In genomic region chr16:20774703-20775362, GRCh38 we compare ENCODE assay signal across 8 cellular contexts. TPM values are rescaled to one million over a fixed set of nuclear protein-coding genes. Genes with fewer than 3 reads are reported as not detected.
DNase-seq lines count a peak whose midpoint lies in the region; ATAC-seq, FAIRE-seq and TF ChIP-seq lines count a peak whose summit lies in the region.

No MANE protein-coding gene starts in this region.

- FAIRE-seq in endothelial cell of umbilical vein (lab: Jason Lieb, UNC) = peak; percentile 85

- ATAC-seq in natural killer cell = peak; percentile 44 to 65 (median 58)

- H3K4me3 ChIP-seq in GM23248 (no peak overlapping the region), endothelial cell of umbilical vein (replicated peaks in 1 of 3; ENCODE audit: insufficient read depth in 1 of 3, low read depth in 1 of 3, low read length in 3 of 3) (no peak overlapping the region), transverse colon (no peak overlapping the region)

- H3K4me3 Mint-ChIP-seq in natural killer cell = no peak overlapping the region

- no peak overlapping the region for H3K27ac ChIP-seq in GM23248
- no peak overlapping the region for H3K27ac ChIP-seq in endothelial cell of umbilical vein (ENCODE audit: insufficient read depth, low read depth, low read length)
- H3K27ac ChIP-seq in transverse colon = no peak overlapping the region

- TF ChIP-seq CTCF in endothelial cell of umbilical vein (IDR thresholded peaks at IDR 0.05; ENCODE audit: extremely low read depth in 1 of 2, insufficient read depth in 1 of 2, low read depth in 1 of 2, low read length in 2 of 2) (peak; percentile 85 to 94), natural killer cell (IDR thresholded peaks at IDR 0.05) (peak; percentile 42), transverse colon (IDR thresholded peaks at IDR 0.05) (peak; percentile 36 to 56 (median 41))

- H3K79me2 ChIP-seq in GM23248 (ENCODE audit: insufficient read depth) (no peaks in the 10 kb centered on the region), endothelial cell of umbilical vein (ENCODE audit: control insufficient read depth, insufficient read depth, low read length) (no peaks in the 10 kb centered on the region)

- no peak overlapping the region for H3K4me2 ChIP-seq in GM23248 (ENCODE audit: unreplicated experiment)
- no peak overlapping the region for H3K4me2 ChIP-seq in endothelial cell of umbilical vein (ENCODE audit: insufficient read depth, low read length)

- CTCF ChIA-PET in endothelial cell of umbilical vein (lab: Charles Lee) = interaction anchor here (0.6 to 2.9 kb wide), 25 partner anchors 8 to 526 kb away, joined by 3 to 26 read pairs (median 4); partner anchors contain the start of genes ACSM3, ERI2 and REXO5

- WGBS in GM23248 (ENCODE audit: low coverage in 1 of 2, low lambda C conversion rate in 2 of 2, missing lambda C conversion rate in 2 of 2), 2 experiments = 55% methylated on average over 7 of the region's 7 CpGs
- 73 to 100% methylated on average over 1 to 7 of the region's 7 CpGs for WGBS in transverse colon (ENCODE audit: low coverage in 1 of 2), 2 donors

- no peaks in the 10 kb centered on the region for H3K9me3 ChIP-seq in GM23248 (ENCODE audit: low read depth)
- H3K9me3 ChIP-seq in endothelial cell of umbilical vein (replicated peaks; ENCODE audit: control insufficient read depth, insufficient read depth, low read length) = no peaks in the 10 kb centered on the region
- no peaks in the 10 kb centered on the region for H3K9me3 ChIP-seq in transverse colon

- TF ChIP-seq POLR2A in endothelial cell of umbilical vein (IDR thresholded peaks at IDR 0.05; ENCODE audit: low read depth, low read length) (no peak), transverse colon (IDR thresholded peaks at IDR 0.05) (no peak)

- no peaks in the 10 kb centered on the region for H3K9me3 Mint-ChIP-seq in natural killer cell

- H4K20me1 ChIP-seq in GM23248 (ENCODE audit: insufficient read depth) (no peaks in the 10 kb centered on the region), endothelial cell of umbilical vein (replicated peaks; ENCODE audit: control insufficient read depth, extremely low read depth, insufficient read depth, low read length) (no peaks in the 10 kb centered on the region)

- no peaks in the 10 kb centered on the region for H3K4me1 Mint-ChIP-seq in natural killer cell

- no TSS peak for BruUV-seq in endothelial cell of umbilical vein (replicated peaks; lab: Mats Ljungman, UMichigan)

- intact Hi-C loops in endothelial cell of umbilical vein (cut with micrococcal nuclease) (loop anchor here (1.0 to 2.0 kb wide), 2 partner anchors 74 to 308 kb away; no protein-coding TSS in a partner anchor), natural killer cell (cut with micrococcal nuclease) (no loop called here), transverse colon (cut with DNase I; ENCODE audit: low total_unique reads) (no loop called here)

- H3K4me1 ChIP-seq in GM23248 (ENCODE audit: insufficient read depth) (no peaks in the 10 kb centered on the region), endothelial cell of umbilical vein (ENCODE audit: control insufficient read depth, extremely low read depth, insufficient read depth, low read length) (no peaks in the 10 kb centered on the region), transverse colon (no peaks in the 10 kb centered on the region)

- no peaks in the 10 kb centered on the region for H3F3A ChIP-seq in GM23248 (ENCODE audit: insufficient read depth)

- POLR2A ChIA-PET in endothelial cell of umbilical vein (lab: Charles Lee) = no interaction called here

- H3K36me3 Mint-ChIP-seq in natural killer cell = no peaks in the 10 kb centered on the region

- H3K36me3 ChIP-seq in GM23248 (ENCODE audit: low read depth) = no peaks in the 10 kb centered on the region
- H3K36me3 ChIP-seq in endothelial cell of umbilical vein (ENCODE audit: control insufficient read depth in 2 of 2, extremely low read depth in 1 of 2, insufficient read depth in 2 of 2, low read length in 2 of 2) = no peaks in the 10 kb centered on the region
- peaks cover 0 to 9% (median 0%) of the 10 kb centered on the region in 4 donors for H3K36me3 ChIP-seq in transverse colon

- H3K27me3 Mint-ChIP-seq in natural killer cell (ENCODE audit: low read depth in 2 of 2) = no peaks in the 10 kb centered on the region

- no peaks in the 10 kb centered on the region for H3K9me1 ChIP-seq in endothelial cell of umbilical vein (replicated peaks; ENCODE audit: control insufficient read depth, extremely low read depth, insufficient read depth, low read length)

- DNase-seq in Ammon's horn (ENCODE audit: low spot score) = peak; percentile 6
- DNase-seq in GM23248 = peak; percentile 72
- DNase-seq in NCI-H526 treated with DMSO at 0.1 percent for 48 hours (lab: John Stamatoyannopoulos, UW) = peak; percentile 53
- peak; percentile 20 to 21 for DNase-seq in activated CD4-positive, alpha-beta T cell treated with anti-CD3 and anti-CD28 coated beads, Interleukin-2, amount 50 U/mL, for 24 hours (ENCODE audit: low read depth in 1 of 2, low spot score in 1 of 2)
- peak; percentile 70 for DNase-seq in endothelial cell of umbilical vein (ENCODE audit: low read depth, low spot score)
- peak; percentile 17 for DNase-seq in natural killer cell
- DNase-seq in transverse colon = peak; percentile 68
- DNase-seq in cerebellar nuclear complex (lab: John Stamatoyannopoulos, UW) = no peak

- no peaks in the 10 kb centered on the region for H3K9me2 ChIP-seq in GM23248 (ENCODE audit: insufficient read depth)

- H3K27ac Mint-ChIP-seq in natural killer cell = no peak overlapping the region

- H3K9ac ChIP-seq in GM23248 (no peak overlapping the region), endothelial cell of umbilical vein (replicated peaks; ENCODE audit: extremely low read depth, insufficient read depth, low read length) (no peak overlapping the region)

- no peak overlapping the region for H2AFZ ChIP-seq in GM23248
- no peak overlapping the region for H2AFZ ChIP-seq in endothelial cell of umbilical vein (ENCODE audit: low read depth, low read length)

- dilution Hi-C loops in endothelial cell of umbilical vein (cut with MboI; ENCODE audit: extremely low pct_ligation_motif_present, low sequenced_read_pairs) = no loop called here

- no peak for TF ChIP-seq EP300 in transverse colon (IDR thresholded peaks at IDR 0.05; ENCODE audit: low read depth)

- in situ Hi-C loops in GM23248 (cut with MboI) (no loop called here), transverse colon (cut with MboI; ENCODE audit: low pct_ligation_motif_present in 1 of 4, low pct_unique_long_range_greater_than_20kb in 1 of 4, low sequenced_read_pairs in 3 of 4) (no loop called here)

- no peaks in the 10 kb centered on the region for H3K27me3 ChIP-seq in GM23248 (replicated peaks; ENCODE audit: insufficient read depth)
- peaks cover 0 to 1% of the 10 kb centered on the region in 2 experiments for H3K27me3 ChIP-seq in endothelial cell of umbilical vein (ENCODE audit: control insufficient read depth in 2 of 2, insufficient read depth in 2 of 2, low read length in 2 of 2)
- H3K27me3 ChIP-seq in transverse colon = no peaks in the 10 kb centered on the region

RNA-seq across cellular contexts. Expression of gene ACSM3, which starts 11.0 kb away (rescaled TPM):
- 0.65 and 2.1 TPM in 2 replicates for total RNA-seq in GM23248 (2014; rRNA removed; shearing (Covaris generic))
- polyA plus RNA-seq in GM23248 (2016; fragmentation: Nextera tagmentation; extraction: Ambion mirVana) (0.60 and 1.7 TPM in 2 replicates), endothelial cell of umbilical vein (23.7 and 33.2 TPM in 2 replicates)
- total RNA-seq in endothelial cell of umbilical vein (10.2 and 37.3 TPM in 2 replicates), natural killer cell (1 to 10 TPM; 3.7 to 4.4 (median 4.4) TPM), transverse colon (100 to 1,000 TPM in 1 of 4 donors, 10 to 100 TPM in 3; 21.7 to 108 (median 29.5) TPM)
- 13.6 and 15.3 TPM in 2 replicates for polyA plus RNA-seq in endothelial cell of umbilical vein (2011; cell fraction: cytosol; rRNA removed)
- 135 and 144 TPM in 2 replicates for polyA plus RNA-seq in endothelial cell of umbilical vein (2011; cell fraction: nucleus; rRNA removed)
- 11.6 and 19.5 TPM in 2 replicates for polyA plus RNA-seq in endothelial cell of umbilical vein (2012)
- polyA minus RNA-seq in endothelial cell of umbilical vein = 123 and 157 TPM in 2 replicates
- not detected for polyA minus RNA-seq in endothelial cell of umbilical vein (2011; cell fraction: cytosol; rRNA and poly(A)+ RNA removed)
- 131 and 193 TPM in 2 replicates for polyA minus RNA-seq in endothelial cell of umbilical vein (2011; cell fraction: nucleus; rRNA and poly(A)+ RNA removed)

RNA-seq across cellular contexts. Expression of gene ERI2, which starts 31.4 kb away (rescaled TPM):
- total RNA-seq in GM23248 (2014; rRNA removed; shearing (Covaris generic)) = 13.2 and 20.2 TPM in 2 replicates
- 12.9 and 13.6 TPM in 2 replicates for polyA plus RNA-seq in GM23248 (2016; fragmentation: Nextera tagmentation; extraction: Ambion mirVana)
- 8.9 and 9.3 TPM in 2 replicates for total RNA-seq in endothelial cell of umbilical vein
- polyA plus RNA-seq in endothelial cell of umbilical vein = 6.6 and 16.1 TPM in 2 replicates
- 3.9 and 4.4 TPM in 2 replicates for polyA plus RNA-seq in endothelial cell of umbilical vein (2011; cell fraction: cytosol; rRNA removed)
- 6.9 and 10.9 TPM in 2 replicates for polyA plus RNA-seq in endothelial cell of umbilical vein (2011; cell fraction: nucleus; rRNA removed)
- polyA plus RNA-seq in endothelial cell of umbilical vein (2012) = 5.0 and 5.3 TPM in 2 replicates
- polyA minus RNA-seq in endothelial cell of umbilical vein = 5.1 and 6.1 TPM in 2 replicates
- 10.1 TPM for polyA minus RNA-seq in endothelial cell of umbilical vein (2011; cell fraction: cytosol; rRNA and poly(A)+ RNA removed)
- 4.1 and 5.4 TPM in 2 replicates for polyA minus RNA-seq in endothelial cell of umbilical vein (2011; cell fraction: nucleus; rRNA and poly(A)+ RNA removed)
- 1 to 10 TPM; 2.4 to 3.5 (median 2.8) TPM for total RNA-seq in natural killer cell
- 10 to 100 TPM in 3 of 4 donors, 1 to 10 TPM in 1; 9.0 to 55.1 (median 30.0) TPM for total RNA-seq in transverse colon

RNA-seq across cellular contexts. Expression of gene REXO5, which starts 31.5 kb away (rescaled TPM):
- total RNA-seq in GM23248 (2014; rRNA removed; shearing (Covaris generic)) = 7.0 and 11.0 TPM in 2 replicates
- 3.4 and 3.5 TPM in 2 replicates for polyA plus RNA-seq in GM23248 (2016; fragmentation: Nextera tagmentation; extraction: Ambion mirVana)
- 7.4 and 11.5 TPM in 2 replicates for total RNA-seq in endothelial cell of umbilical vein
- 2.1 and 2.3 TPM in 2 replicates for polyA plus RNA-seq in endothelial cell of umbilical vein
- 3.0 TPM in 2 replicates for polyA plus RNA-seq in endothelial cell of umbilical vein (2011; cell fraction: cytosol; rRNA removed)
- 17.4 and 19.8 TPM in 2 replicates for polyA plus RNA-seq in endothelial cell of umbilical vein (2011; cell fraction: nucleus; rRNA removed)
- polyA plus RNA-seq in endothelial cell of umbilical vein (2012) = 2.9 and 3.5 TPM in 2 replicates
- 13.6 and 14.2 TPM in 2 replicates for polyA minus RNA-seq in endothelial cell of umbilical vein
- 4.2 TPM for polyA minus RNA-seq in endothelial cell of umbilical vein (2011; cell fraction: cytosol; rRNA and poly(A)+ RNA removed)
- 17.9 and 19.8 TPM in 2 replicates for polyA minus RNA-seq in endothelial cell of umbilical vein (2011; cell fraction: nucleus; rRNA and poly(A)+ RNA removed)
- 1 to 10 TPM; 1.5 to 6.0 (median 1.7) TPM for total RNA-seq in natural killer cell
- 10 to 100 TPM in 1 of 4 donors, 1 to 10 TPM in 3; 4.1 to 17.5 (median 6.4) TPM for total RNA-seq in transverse colon

RNA-seq across cellular contexts. Expression of gene THUMPD1, which starts 33.2 kb away (rescaled TPM):
- 24.5 and 42.9 TPM in 2 replicates for total RNA-seq in GM23248 (2014; rRNA removed; shearing (Covaris generic))
- 25.0 and 25.4 TPM in 2 replicates for polyA plus RNA-seq in GM23248 (2016; fragmentation: Nextera tagmentation; extraction: Ambion mirVana)
- 29.0 and 30.7 TPM in 2 replicates for total RNA-seq in endothelial cell of umbilical vein
- polyA plus RNA-seq in endothelial cell of umbilical vein = 27.9 and 36.9 TPM in 2 replicates
- 16.7 and 25.5 TPM in 2 replicates for polyA plus RNA-seq in endothelial cell of umbilical vein (2011; cell fraction: cytosol; rRNA removed)
- 36.3 and 42.7 TPM in 2 replicates for polyA plus RNA-seq in endothelial cell of umbilical vein (2011; cell fraction: nucleus; rRNA removed)
- polyA plus RNA-seq in endothelial cell of umbilical vein (2012) = 21.8 and 25.0 TPM in 2 replicates
- 41.1 and 43.1 TPM in 2 replicates for polyA minus RNA-seq in endothelial cell of umbilical vein
- polyA minus RNA-seq in endothelial cell of umbilical vein (2011; cell fraction: cytosol; rRNA and poly(A)+ RNA removed) = 34.9 TPM
- 33.0 and 53.2 TPM in 2 replicates for polyA minus RNA-seq in endothelial cell of umbilical vein (2011; cell fraction: nucleus; rRNA and poly(A)+ RNA removed)
- total RNA-seq in natural killer cell = 10 to 100 TPM; 86.1 to 92.2 (median 87.1) TPM
- total RNA-seq in transverse colon = 10 to 100 TPM; 23.1 to 64.8 (median 43.4) TPM

Comparison
In these comparisons a context has a peak if more than half of its experiments do, and no peak if none do; other contexts are left out.
1. DNase-seq: peak in Ammon's horn (single experiment), GM23248 (single experiment), NCI-H526 treated with DMSO at 0.1 percent for 48 hours (single experiment), activated CD4-positive, alpha-beta T cell treated with anti-CD3 and anti-CD28 coated beads, Interleukin-2, amount 50 U/mL, for 24 hours (2 of 2), endothelial cell of umbilical vein (single experiment), natural killer cell (single experiment) and transverse colon (single experiment); none in cerebellar nuclear complex (0 of 2).
2. Peak in every context shown above with its lines, with median percentiles within 50 percentile points of each other: CTCF ChIP-seq.